In the genomic region with DNA sequence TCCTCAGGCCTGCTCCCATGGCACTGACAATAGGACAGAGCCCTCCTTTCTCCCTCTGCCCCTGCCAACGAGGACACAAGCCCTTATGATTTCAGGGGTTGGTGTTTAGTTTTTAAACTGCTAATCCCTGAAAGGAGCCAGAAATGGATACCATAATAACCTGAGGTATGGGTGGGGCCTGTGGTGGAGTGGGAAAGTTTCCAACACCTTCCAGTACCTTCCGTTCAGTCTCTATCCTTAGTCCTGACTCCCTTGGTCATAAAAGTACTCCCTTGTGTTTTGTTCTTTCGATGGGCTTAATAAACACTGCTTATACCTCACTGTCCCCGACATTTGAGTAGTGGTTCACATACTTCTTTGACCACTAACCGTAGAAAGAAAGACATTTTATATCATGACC, we compare ENCODE assay signal across 16 cellular contexts.
DNase-seq lines count a peak whose midpoint lies in the region; ATAC-seq, FAIRE-seq and TF ChIP-seq lines count a peak whose summit lies in the region.
"Had no signal": no experiment of that assay in that cellular context is flagged by ENCODE, and none has a peak within 500 bp of the region (broad histone marks: within the 10 kb centered on the region; RNA-seq: fewer than 3 reads in every experiment).

No MANE protein-coding gene starts in this region.

- H3K27ac Mint-ChIP-seq in nephron progenitor cell, result peak overlapping the region; percentile 31
- H3K27ac Mint-ChIP-seq: CD14-positive monocyte; CD8-positive, alpha-beta memory T cell; HFFc6 had no signal

- no peak for FAIRE-seq in bronchial epithelial cell (lab: Jason Lieb, UNC)
- FAIRE-seq in small intestine (lab: Jason Lieb, UNC), result no peak
- FAIRE-seq: A549, GM12892, H1 had no signal

- H3K4me1 ChIP-seq in esophagus (ENCODE audit: control insufficient read depth in 2 of 2, insufficient read depth in 2 of 2, low read length in 1 of 2), result peaks cover 0 to 17% of the 10 kb centered on the region in 2 donors
- H3K4me1 ChIP-seq in small intestine (ENCODE audit: control insufficient read depth in 2 of 2, insufficient read depth in 1 of 2, low read depth in 1 of 2, low read length in 1 of 2), result no peaks in the 10 kb centered on the region
- H3K4me1 ChIP-seq: A549, Caco-2 had no signal

- no peaks in the 10 kb centered on the region for H3K36me3 Mint-ChIP-seq in nephron progenitor cell (ENCODE audit: low read depth)
- H3K36me3 Mint-ChIP-seq: CD14-positive monocyte; CD8-positive, alpha-beta memory T cell had no signal

- peak overlapping the region; percentile 88 to 94 for H3K27ac ChIP-seq in esophagus (ENCODE audit: low read depth in 2 of 2, low read length in 1 of 2)
- no peak overlapping the region for H3K27ac ChIP-seq in small intestine (ENCODE audit: low read depth in 1 of 2, low read length in 1 of 2)
- H3K27ac ChIP-seq: A549 had no signal

- DNase-seq in bronchial epithelial cell (ENCODE audit: low read depth), result peak; percentile 12
- no peak for DNase-seq in nephron progenitor cell
- DNase-seq in small intestine, result no peak
- no peak for DNase-seq in omental fat pad (ENCODE audit: low spot score)
- no peak for DNase-seq in pons (ENCODE audit: low spot score)
- DNase-seq: Caco-2; CD8-positive, alpha-beta memory T cell; DND-41; GDM1; HCEC 1CT; HFFc6 had no signal

- H3K4me1 Mint-ChIP-seq in nephron progenitor cell, result peaks cover 22% of the 10 kb centered on the region
- H3K4me1 Mint-ChIP-seq: CD14-positive monocyte; CD8-positive, alpha-beta memory T cell had no signal

- 67 to 68% methylated on average over 5 of the region's 5 CpGs for WGBS in esophagus, 2 donors
- WGBS in small intestine, 3 donors, result 65 to 77% (median 74%) methylated on average over 5 of the region's 5 CpGs

- no peaks in the 10 kb centered on the region for H3K9me3 ChIP-seq in esophagus (ENCODE audit: control insufficient read depth in 2 of 2, insufficient read depth in 1 of 2, low read depth in 1 of 2, low read length in 1 of 2)
- no peaks in the 10 kb centered on the region for H3K9me3 ChIP-seq in small intestine (ENCODE audit: control insufficient read depth, low read depth)
- H3K9me3 ChIP-seq: A549, Caco-2 had no signal

- ATAC-seq in omental fat pad (ENCODE audit: low FRiP score), result no peak
- ATAC-seq: A549 had no signal

- no peaks in the 10 kb centered on the region for H3K36me3 ChIP-seq in bronchial epithelial cell (ENCODE audit: control insufficient read depth, insufficient read depth, low read length)
- no peaks in the 10 kb centered on the region for H3K36me3 ChIP-seq in esophagus (ENCODE audit: control insufficient read depth in 2 of 2, insufficient read depth in 2 of 2, low read length in 1 of 2)
- H3K36me3 ChIP-seq in small intestine (ENCODE audit: control insufficient read depth in 2 of 2, insufficient read depth in 2 of 2, low read length in 2 of 2), result no peaks in the 10 kb centered on the region

- no peaks in the 10 kb centered on the region for H3K9me3 Mint-ChIP-seq in nephron progenitor cell
- H3K9me3 Mint-ChIP-seq: CD8-positive, alpha-beta memory T cell; HFFc6 had no signal

- H3K4me3 ChIP-seq in bronchial epithelial cell (ENCODE audit: low read depth, low read length), result no peak overlapping the region
- no peak overlapping the region for H3K4me3 ChIP-seq in esophagus (ENCODE audit: low read depth in 1 of 2, low read length in 2 of 2)
- H3K4me3 ChIP-seq in small intestine (ENCODE audit: low read depth in 1 of 2, low read length in 2 of 2), result no peak overlapping the region
- H3K4me3 ChIP-seq: A549 had no signal

- H3K27me3 Mint-ChIP-seq in nephron progenitor cell (ENCODE audit: low read depth, poor library complexity), result peaks cover 11% of the 10 kb centered on the region

- TF ChIP-seq CTCF in bronchial epithelial cell (IDR thresholded peaks at IDR 0.05; ENCODE audit: insufficient read depth, low read length, severe bottlenecking) (no peak), nephron progenitor cell (IDR thresholded peaks at IDR 0.05) (no peak), omental fat pad (IDR thresholded peaks at IDR 0.05) (no peak)

- no peaks in the 10 kb centered on the region for H3K27me3 ChIP-seq in bronchial epithelial cell (ENCODE audit: control insufficient read depth, insufficient read depth, low read length)
- no peaks in the 10 kb centered on the region for H3K27me3 ChIP-seq in esophagus (ENCODE audit: control insufficient read depth in 1 of 2, insufficient read depth in 2 of 2, low read length in 2 of 2)
- no peaks in the 10 kb centered on the region for H3K27me3 ChIP-seq in small intestine (ENCODE audit: control insufficient read depth in 2 of 2, insufficient read depth in 2 of 2, low read length in 2 of 2)

- no peak overlapping the region for H3K4me3 Mint-ChIP-seq in nephron progenitor cell
- H3K4me3 Mint-ChIP-seq: CD14-positive monocyte; CD8-positive, alpha-beta memory T cell; HFFc6 had no signal

Comparison
In these comparisons a context has a peak if more than half of its experiments do, and no peak if none do; other contexts are left out.
1. H3K27ac ChIP-seq: peak in esophagus (2 of 2); none in small intestine (0 of 2).